In the genomic region with DNA sequence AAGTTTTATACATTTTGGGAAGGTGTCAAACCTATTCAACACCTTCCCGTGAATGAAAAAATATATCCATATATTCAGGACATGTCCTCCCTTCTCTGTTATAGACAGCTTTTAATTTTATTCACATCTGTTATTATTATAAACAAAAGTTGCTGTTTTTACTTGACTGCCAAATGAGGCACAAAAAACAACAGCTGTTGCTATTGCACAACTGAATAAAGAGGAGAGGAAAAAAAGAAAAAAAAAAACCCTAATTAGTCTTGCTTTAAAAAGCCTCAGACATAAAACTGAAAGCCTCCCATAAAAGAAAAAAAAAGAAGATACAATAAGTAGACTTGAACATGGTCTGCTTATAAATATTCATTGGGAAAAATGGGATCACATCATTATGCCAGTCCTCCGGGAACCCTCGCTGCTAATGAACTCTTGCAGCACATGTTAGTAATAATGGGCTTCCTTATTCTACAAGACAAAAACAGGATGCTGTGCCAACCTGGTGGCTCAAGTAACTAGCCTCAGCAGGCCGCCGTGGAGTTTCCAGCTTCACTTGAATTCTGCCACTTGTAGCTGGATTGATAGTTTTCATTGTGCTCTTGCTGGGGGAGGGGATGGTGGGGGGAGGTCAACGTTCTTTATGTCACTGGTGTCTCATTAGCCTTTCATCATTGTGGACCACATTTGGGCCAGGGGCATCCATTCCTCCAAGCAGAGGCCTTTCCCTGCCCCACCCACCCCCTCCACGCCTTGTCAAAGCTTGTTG, we compare ENCODE assay signal across 1 cellular context.
TF ChIP-seq lines count a peak whose summit lies in the region.

No MANE protein-coding gene starts in this region.

TF ChIP-seq in H1, 55 proteins besides CTCF, POLR2A, EP300 and RAD21:
- TF ChIP-seq SIX5 (IDR thresholded peaks at IDR 0.05; ENCODE audit: low read depth, low read length) = no peak
- TF ChIP-seq CBX8 (IDR thresholded peaks at IDR 0.05; ENCODE audit: borderline replicate concordance, low read depth, low read length) = no peak
- TF ChIP-seq SP2 (IDR thresholded peaks at IDR 0.05; ENCODE audit: low read length) = no peak
- TF ChIP-seq BCL11A (IDR thresholded peaks at IDR 0.05; ENCODE audit: low read depth in 2 of 2, low read length in 2 of 2) = no peak
- TF ChIP-seq JUN (IDR thresholded peaks at IDR 0.05; ENCODE audit: low read depth, low read length) = no peak
- peak; percentile 32; the same call in 1 of the 2 replicates for TF ChIP-seq CEBPB (IDR thresholded peaks at IDR 0.05; ENCODE audit: low read depth, low read length)
- no peak for TF ChIP-seq CBX5 (IDR thresholded peaks at IDR 0.05; ENCODE audit: low read depth, low read length)
